Comparison of ENCODE assay signal across 33 cellular contexts in genomic region chr13:45714170-45714569, GRCh38. TPM values are rescaled to one million over a fixed set of nuclear protein-coding genes. Genes with fewer than 3 reads are reported as not detected.
A peak's percentile ranks its signal among the peaks of the same experiment; 100 is the strongest.
DNase-seq lines count a peak whose midpoint lies in the region; ATAC-seq, FAIRE-seq and TF ChIP-seq lines count a peak whose summit lies in the region.
"Had no signal": no experiment of that assay in that cellular context is flagged by ENCODE, and none has a peak within 500 bp of the region (broad histone marks: within the 10 kb centered on the region; RNA-seq: fewer than 3 reads in every experiment).

No MANE protein-coding gene starts in this region.

- 0 out of 2 replicates have a peak overlapping the region, but pooled peaks have one; percentile 74 for H2AFZ ChIP-seq in GM23338

- H3K9me2 ChIP-seq in GM23338 (ENCODE audit: insufficient read depth): peaks cover 6% of the 10 kb centered on the region; the same call in 1 of the 2 replicates

- H3K27me3 ChIP-seq in GM23338 (ENCODE audit: insufficient read depth) (no peaks in the 10 kb centered on the region), testis (no peaks in the 10 kb centered on the region)
- H3K27me3 ChIP-seq: BE2C, BLaER1 had no signal

- no peak overlapping the region for H3K9ac ChIP-seq in kidney (ENCODE audit: low read length in 2 of 2)
- H3K9ac ChIP-seq: BLaER1 had no signal

- no peaks in the 10 kb centered on the region for H4K20me1 ChIP-seq in GM23338 (replicated peaks; ENCODE audit: insufficient read depth)
- H4K20me1 ChIP-seq: BLaER1 had no signal

- H3K27ac ChIP-seq in GM23338 (ENCODE audit: low read depth) (no peak overlapping the region), kidney (ENCODE audit: low read depth in 2 of 2, low read length in 2 of 2) (no peak overlapping the region), testis (no peak overlapping the region)
- H3K27ac ChIP-seq: BLaER1 had no signal

- H3K4me2 ChIP-seq in GM23338: no peak overlapping the region
- H3K4me2 ChIP-seq: BLaER1 had no signal

- H3F3A ChIP-seq in GM23338 (replicated peaks; ENCODE audit: low read depth): no peaks in the 10 kb centered on the region

- no peak for TF ChIP-seq POLR2A in testis (IDR thresholded peaks at IDR 0.05)

- H3K4me1 ChIP-seq in GM23338 (ENCODE audit: insufficient read depth) (no peaks in the 10 kb centered on the region), kidney (ENCODE audit: control insufficient read depth in 1 of 2, insufficient read depth in 1 of 2, low read depth in 1 of 2, low read length in 2 of 2) (peaks cover 0 to 8% of the 10 kb centered on the region in 2 donors), testis (no peaks in the 10 kb centered on the region)
- H3K4me1 ChIP-seq: BE2C had no signal

- no peak for ATAC-seq in GM23338
- ATAC-seq in GM19467 (IDR thresholded peaks at IDR 0.05; ENCODE audit: unreplicated experiment): no peak
- ATAC-seq: GM12878 had no signal

- H3K4me3 Mint-ChIP-seq in GM23338: no peak overlapping the region
- H3K4me3 Mint-ChIP-seq: CD14-positive monocyte; CD4-positive, alpha-beta memory T cell; CD4-positive, CD25-positive, alpha-beta regulatory T cell; CD8-positive, alpha-beta memory T cell had no signal

- no peaks in the 10 kb centered on the region for H3K9me3 Mint-ChIP-seq in GM23338
- H3K9me3 Mint-ChIP-seq: CD4-positive, alpha-beta memory T cell; CD4-positive, CD25-positive, alpha-beta regulatory T cell; CD8-positive, alpha-beta memory T cell had no signal

- H3K36me3 Mint-ChIP-seq in GM23338 (ENCODE audit: low read depth): no peaks in the 10 kb centered on the region
- H3K36me3 Mint-ChIP-seq: CD14-positive monocyte; CD4-positive, alpha-beta memory T cell; CD4-positive, CD25-positive, alpha-beta regulatory T cell; CD8-positive, alpha-beta memory T cell had no signal

- no peaks in the 10 kb centered on the region for H3K79me2 ChIP-seq in GM23338 (replicated peaks; ENCODE audit: insufficient read depth)

- no peaks in the 10 kb centered on the region for H3K36me3 ChIP-seq in GM23338 (ENCODE audit: insufficient read depth)
- H3K36me3 ChIP-seq in kidney (ENCODE audit: control insufficient read depth in 1 of 2, insufficient read depth in 2 of 2, low read length in 2 of 2): no peaks in the 10 kb centered on the region
- no peaks in the 10 kb centered on the region for H3K36me3 ChIP-seq in testis (ENCODE audit: low read depth, missing control alignments)
- H3K36me3 ChIP-seq: BE2C, BLaER1 had no signal

- H3K27ac Mint-ChIP-seq in GM23338: no peak overlapping the region
- H3K27ac Mint-ChIP-seq: CD14-positive monocyte; CD4-positive, alpha-beta memory T cell; CD8-positive, alpha-beta memory T cell had no signal

- WGBS in testis, 2 donors: 73 to 85% methylated on average over 17 to 18 of the region's 18 CpGs

- intact Hi-C loops in kidney (cut with DNase I): no loop called here
- intact Hi-C loops in testis (cut with DNase I; ENCODE audit: low total_unique reads): no loop called here

- peaks cover 1% of the 10 kb centered on the region for H3K27me3 Mint-ChIP-seq in GM23338 (ENCODE audit: insufficient read depth, low read depth, poor library complexity)
- H3K27me3 Mint-ChIP-seq: CD4-positive, CD25-positive, alpha-beta regulatory T cell had no signal

- H3K4me3 ChIP-seq in GM23338 (no peak overlapping the region), kidney (ENCODE audit: low read length in 2 of 2) (no peak overlapping the region), testis (peak overlapping the region; percentile 31 to 44)
- H3K4me3 ChIP-seq: BLaER1, GM12878 had no signal

- FAIRE-seq in kidney (lab: Jason Lieb, UNC): no peak
- FAIRE-seq: A204.1, GM12878, GM12892, GM18507 had no signal

- TF ChIP-seq CTCF in GM23338 (conservative IDR thresholded peaks at IDR 0.05; ENCODE audit: low read depth in 2 of 2) (no peak), kidney (IDR thresholded peaks at IDR 0.05; ENCODE audit: borderline replicate concordance, extremely low read depth, insufficient read depth) (no peak), testis (IDR thresholded peaks at IDR 0.05) (no peak)

- DNase-seq in GM23338 (ENCODE audit: low spot score) (no peak), ecto neural progenitor cell (ENCODE audit: low spot score) (peak; percentile 38), kidney (peak; percentile 61), testis (no peak), mucosa of gallbladder (ENCODE audit: low spot score) (no peak), NCI-H2081 (lab: John Stamatoyannopoulos, UW) (no peak), NCI-H226 (no peak)
- DNase-seq: 8988T; ACHN; BE2C; C1 segment of cervical spinal cord; CD4-positive, alpha-beta memory T cell; CD4-positive, CD25-positive, alpha-beta regulatory T cell; CD8-positive, alpha-beta memory T cell; COR-L47; DMS 273 treated with DMSO at 0.1 percent for 48 hours; DMS153; DMS53; DMS79; DND-41; EL; GDM1 had no signal

- H3K4me1 Mint-ChIP-seq in GM23338: 0 out of 3 replicates have a peak, but pooled peaks cover 4% of the 10 kb centered on the region
- H3K4me1 Mint-ChIP-seq: CD14-positive monocyte; CD4-positive, alpha-beta memory T cell; CD8-positive, alpha-beta memory T cell had no signal

- H3K9me3 ChIP-seq in kidney (ENCODE audit: control insufficient read depth in 1 of 2, low read length in 2 of 2) (no peaks in the 10 kb centered on the region), testis (no peaks in the 10 kb centered on the region)
- H3K9me3 ChIP-seq: BE2C had no signal

TF ChIP-seq in GM23338, 12 proteins besides CTCF, POLR2A, EP300 and RAD21:
- TF ChIP-seq JUNB (IDR thresholded peaks at IDR 0.05; ENCODE audit: unreplicated experiment) (no peak), ZNF331 (CRISPR knock-in tag; IDR thresholded peaks at IDR 0.05; ENCODE audit: low read depth) (no peak), EZH2 (IDR thresholded peaks at IDR 0.05; ENCODE audit: low read depth, unreplicated experiment) (no peak)

RNA-seq across cellular contexts. Expression of gene CBY2, which starts 12.1 kb away (rescaled TPM):
- total RNA-seq in GM23338 (2014; rRNA removed; shearing (Covaris generic)): 0.42 TPM in 1 of 2 replicates, not detected in the other
- polyA plus RNA-seq in GM23338 (2016; fragmentation: Nextera tagmentation; extraction: Ambion mirVana) (0.15 and 0.19 TPM in 2 replicates), kidney (ENCODE audit: insufficient read depth, low read depth, low replicate concordance) (not detected), testis (ENCODE audit: insufficient read depth, low read depth, low replicate concordance) (34.3 TPM)
- total RNA-seq in kidney (0.22 TPM), testis (100 to 1,000 TPM in 1 of 2 donors, 10 to 100 TPM in 1; 49.1 to 115 TPM), mucosa of gallbladder (not detected)
- total RNA-seq: A673; CD8-positive, alpha-beta memory T cell; Daoy; G401 had no signal
- polyA plus RNA-seq: AG04450; CD14-positive monocyte; CD8-positive, alpha-beta memory T cell had no signal

Comparison
In these comparisons a context has a peak if more than half of its experiments do, and no peak if none do; other contexts are left out.
1. DNase-seq: peak in ecto neural progenitor cell (single experiment) and kidney (single experiment); none in GM23338 (single experiment), testis (single experiment), mucosa of gallbladder (single experiment), NCI-H2081 (0 of 2) and NCI-H226 (single experiment).
2. H3K4me3 ChIP-seq: peak in testis (2 of 2); none in GM23338 (single experiment) and kidney (0 of 2).
3. RNA of gene CBY2, which starts 12.1 kb away (total RNA-seq): 49.1 to 115 TPM in testis; 0.42 TPM in GM23338, 0.22 TPM in kidney (single experiment) and not detected in mucosa of gallbladder (single experiment); every median in the first group is over 10 times any median in the second.